In the genomic region with DNA sequence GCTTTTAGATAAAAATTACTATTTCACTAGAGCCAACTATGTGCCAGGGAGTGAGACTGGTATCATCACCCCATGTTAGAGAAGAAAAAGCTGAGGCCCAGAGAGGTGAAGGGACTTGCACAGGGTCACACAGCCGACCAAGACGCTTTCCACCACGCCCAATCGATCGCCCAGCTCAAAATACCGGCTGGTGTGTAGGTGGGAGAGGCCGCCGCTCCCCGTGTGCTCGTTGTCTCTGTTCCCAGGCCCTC, we compare ENCODE assay signal across 1 cellular context.
TF ChIP-seq lines count a peak whose summit lies in the region.

No MANE protein-coding gene starts in this region.

TF ChIP-seq in H1, 55 proteins besides CTCF, POLR2A, EP300 and RAD21:
- TF ChIP-seq BRCA1 (IDR thresholded peaks at IDR 0.05; ENCODE audit: low read depth, low read length), result no peak
- TF ChIP-seq RXRA (IDR thresholded peaks at IDR 0.05; ENCODE audit: insufficient read depth, low read depth, low read length), result no peak
- no peak for TF ChIP-seq CHD2 (IDR thresholded peaks at IDR 0.05; ENCODE audit: low read length)
- TF ChIP-seq, protein P1, sequence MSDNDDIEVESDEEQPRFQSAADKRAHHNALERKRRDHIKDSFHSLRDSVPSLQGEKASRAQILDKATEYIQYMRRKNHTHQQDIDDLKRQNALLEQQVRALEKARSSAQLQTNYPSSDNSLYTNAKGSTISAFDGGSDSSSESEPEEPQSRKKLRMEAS (IDR thresholded peaks at IDR 0.05), result peak; percentile 36; the same call in 1 of the 2 replicates
- peak; percentile 97 for TF ChIP-seq KDM1A (IDR thresholded peaks at IDR 0.05; ENCODE audit: borderline replicate concordance, low read length)
- no peak for TF ChIP-seq POU5F1 (IDR thresholded peaks at IDR 0.05; ENCODE audit: low read depth, low read length)
- TF ChIP-seq CREB1 (IDR thresholded peaks at IDR 0.05), result no peak
- TF ChIP-seq EGR1 (IDR thresholded peaks at IDR 0.05; ENCODE audit: borderline replicate concordance, low read depth, low read length), result no peak
- TF ChIP-seq SIN3A (conservative IDR thresholded peaks at IDR 0.05 in 1 of 2, IDR thresholded peaks at IDR 0.05 in 1 of 2; ENCODE audit: low read depth in 1 of 2, low read length in 2 of 2), result no peak
- TF ChIP-seq EZH2 (IDR thresholded peaks at IDR 0.05; ENCODE audit: low read depth, low read length, severe bottlenecking), result no peak
- TF ChIP-seq SP2 (IDR thresholded peaks at IDR 0.05; ENCODE audit: low read length), result no peak
- no peak for TF ChIP-seq JUN (IDR thresholded peaks at IDR 0.05; ENCODE audit: low read depth, low read length)
- no peak for TF ChIP-seq POLR2AphosphoS5 (IDR thresholded peaks at IDR 0.05; ENCODE audit: low read depth, low read length)
- no peak for TF ChIP-seq TAF1 (IDR thresholded peaks at IDR 0.05; ENCODE audit: low read depth, low read length)
- TF ChIP-seq HDAC2 (IDR thresholded peaks at IDR 0.05; ENCODE audit: borderline replicate concordance in 1 of 2, low read depth in 2 of 2, low read length in 2 of 2), result peak in 1 of 2 experiments; percentile 72; a peak in 1 of 4 replicates
- TF ChIP-seq SP1 (IDR thresholded peaks at IDR 0.05; ENCODE audit: low read depth, low read length), result no peak
- no peak for TF ChIP-seq SIX5 (IDR thresholded peaks at IDR 0.05; ENCODE audit: low read depth, low read length)
- no peak for TF ChIP-seq TAF7 (optimal IDR thresholded peaks at IDR 0.05; ENCODE audit: borderline replicate concordance, low read depth, low read length)
- TF ChIP-seq GABPA (IDR thresholded peaks at IDR 0.05; ENCODE audit: borderline replicate concordance, insufficient read depth, low read length), result no peak
- TF ChIP-seq SUZ12 (IDR thresholded peaks at IDR 0.05; ENCODE audit: low read length), result no peak
- no peak for TF ChIP-seq TBP (IDR thresholded peaks at IDR 0.05; ENCODE audit: low read depth, low read length)
